Comparison of ENCODE assay signal across 1 cellular context in genomic region chr9:26870292-26870691, GRCh38.
TF ChIP-seq lines count a peak whose summit lies in the region.

No MANE protein-coding gene starts in this region.

TF ChIP-seq in IMR-90, 13 proteins besides CTCF, POLR2A, EP300 and RAD21:
- no peak for TF ChIP-seq MAFK (IDR thresholded peaks at IDR 0.05; ENCODE audit: low read depth, low read length)
- TF ChIP-seq ELK1 (IDR thresholded peaks at IDR 0.05; ENCODE audit: borderline replicate concordance, low read depth, low read length), result no peak
- TF ChIP-seq CEBPB (IDR thresholded peaks at IDR 0.05; ENCODE audit: low read depth, low read length), result no peak
- no peak for TF ChIP-seq USF2 (IDR thresholded peaks at IDR 0.05; ENCODE audit: low read depth, low read length)
- no peak for TF ChIP-seq BHLHE40 (IDR thresholded peaks at IDR 0.05; ENCODE audit: low read depth, low read length)
- no peak for TF ChIP-seq RCOR1 (IDR thresholded peaks at IDR 0.05; ENCODE audit: insufficient replicate concordance, low read length)
- no peak for TF ChIP-seq NFE2L2 (IDR thresholded peaks at IDR 0.05; ENCODE audit: low read depth, low read length)
- no peak for TF ChIP-seq MXI1 (IDR thresholded peaks at IDR 0.05; ENCODE audit: borderline replicate concordance, low read depth, low read length)
- TF ChIP-seq MAZ (IDR thresholded peaks at IDR 0.05; ENCODE audit: borderline replicate concordance, low read depth, low read length), result no peak
- no peak for TF ChIP-seq SMC3 (IDR thresholded peaks at IDR 0.05; ENCODE audit: low read depth, low read length)
- TF ChIP-seq CHD1 (IDR thresholded peaks at IDR 0.05; ENCODE audit: low read depth, low read length), result no peak
